Comparison of ENCODE assay signal across 16 cellular contexts in the genomic region with DNA sequence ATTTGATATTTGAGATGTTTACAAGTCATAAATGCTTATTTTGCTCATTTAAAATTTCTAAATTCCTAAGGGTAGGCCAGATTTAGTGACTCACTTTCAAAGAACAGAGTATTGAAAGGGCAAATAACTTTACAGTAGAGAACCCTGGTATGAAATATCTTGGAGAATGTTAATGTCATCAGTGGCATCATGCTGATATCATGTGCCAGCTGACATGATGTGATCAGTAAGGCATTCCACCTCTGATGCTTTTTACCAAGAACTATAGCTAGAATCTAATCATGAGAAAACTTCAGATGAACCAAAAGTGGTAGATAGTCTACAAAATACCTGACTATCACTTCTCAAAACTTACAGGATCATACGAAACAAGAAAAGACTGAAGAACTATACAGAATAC. TPM values are rescaled to one million over a fixed set of nuclear protein-coding genes. Genes with fewer than 3 reads are reported as not detected.
DNase-seq lines count a peak whose midpoint lies in the region; ATAC-seq and TF ChIP-seq lines count a peak whose summit lies in the region.
"Had no signal": no experiment of that assay in that cellular context is flagged by ENCODE, and none has a peak within 500 bp of the region (broad histone marks: within the 10 kb centered on the region; RNA-seq: fewer than 3 reads in every experiment).

No MANE protein-coding gene starts in this region.

- in situ Hi-C loops in astrocyte of the spinal cord (cut with HindIII; ENCODE audit: low sequenced_read_pairs): no loop called here

- ATAC-seq in GM18520 (IDR thresholded peaks at IDR 0.05; ENCODE audit: unreplicated experiment) (no peak), HG03565 (IDR thresholded peaks at IDR 0.05; ENCODE audit: unreplicated experiment) (no peak)
- ATAC-seq in activated T-cell treated with anti-CD3 and anti-CD28 coated beads, Interleukin-2, amount 50 U/mL, for 4 hours: no peak
- ATAC-seq: activated naive CD4-positive, alpha-beta T cell treated with anti-CD3 and anti-CD28 coated beads, Interleukin-2, amount 50 U/mL, for 72 hours; sciatic nerve; stimulated activated memory B cell treated with anti-CD40 and anti-IgM and Interleukin-4, amounts not matched to agents 10 μg/mL and 1 μg/mL and 100 μg/mL, for 72 hours had no signal

- no peak overlapping the region for H3K4me3 ChIP-seq in astrocyte of the spinal cord (ENCODE audit: low read depth, low read length)
- H3K4me3 ChIP-seq: esophagus squamous epithelium, lung had no signal

- H3K9me3 Mint-ChIP-seq in activated T-cell treated with anti-CD3 and anti-CD28 coated beads, Interleukin-2, amount 50 U/mL, for 4 hours: no peaks in the 10 kb centered on the region

- peaks cover 4% of the 10 kb centered on the region for H3K4me1 Mint-ChIP-seq in activated T-cell treated with anti-CD3 and anti-CD28 coated beads, Interleukin-2, amount 50 U/mL, for 4 hours (ENCODE audit: low read depth)
- H3K4me1 Mint-ChIP-seq: stimulated activated memory B cell treated with anti-CD40 and anti-IgM and Interleukin-4, amounts not matched to agents 10 μg/mL and 1 μg/mL and 100 μg/mL, for 72 hours had no signal

- no peak overlapping the region for H3K4me3 Mint-ChIP-seq in activated T-cell treated with anti-CD3 and anti-CD28 coated beads, Interleukin-2, amount 50 U/mL, for 4 hours
- H3K4me3 Mint-ChIP-seq: stimulated activated memory B cell treated with anti-CD40 and anti-IgM and Interleukin-4, amounts not matched to agents 10 μg/mL and 1 μg/mL and 100 μg/mL, for 72 hours had no signal

- DNase-seq in A172 (ENCODE audit: low spot score): peak; percentile 49
- peak; percentile 67 for DNase-seq in HS-5 (ENCODE audit: low read depth)
- peak; percentile 51 for DNase-seq in astrocyte of the spinal cord (ENCODE audit: low read depth, low spot score)
- peak; percentile 84 for DNase-seq in iris pigment epithelial cell (ENCODE audit: low read depth)
- DNase-seq in activated T-cell treated with anti-CD3 and anti-CD28 coated beads, Interleukin-2, amount 50 U/mL, for 4 hours: no peak
- no peak for DNase-seq in GDM1 (lab: John Stamatoyannopoulos, UW)
- DNase-seq: activated T-cell treated with anti-CD3 and anti-CD28 coated beads for 4 hours, esophagus squamous epithelium, NCI-H146, NCI-H510A had no signal

- no peak for TF ChIP-seq CTCF in astrocyte of the spinal cord (IDR thresholded peaks at IDR 0.05; ENCODE audit: low read depth, low read length)

- H3K36me3 Mint-ChIP-seq in activated T-cell treated with anti-CD3 and anti-CD28 coated beads, Interleukin-2, amount 50 U/mL, for 4 hours (ENCODE audit: insufficient read depth): no peaks in the 10 kb centered on the region
- H3K36me3 Mint-ChIP-seq: stimulated activated memory B cell treated with anti-CD40 and anti-IgM and Interleukin-4, amounts not matched to agents 10 μg/mL and 1 μg/mL and 100 μg/mL, for 72 hours had no signal

- peaks cover 33% of the 10 kb centered on the region for H3K27me3 Mint-ChIP-seq in activated T-cell treated with anti-CD3 and anti-CD28 coated beads, Interleukin-2, amount 50 U/mL, for 4 hours (ENCODE audit: low read depth)

RNA-seq across cellular contexts. Expression of a gene that starts 2.9 kb away (rescaled TPM):
- total RNA-seq in A172 (2014; rRNA removed; shearing (Covaris generic)): 3.6 and 11.5 TPM in 2 replicates
- under 1 TPM in 1 of 3 donors, not detected in 2; 0.18 TPM for total RNA-seq in activated T-cell treated with anti-CD3 and anti-CD28 coated beads, Interleukin-2, amount 50 U/mL, for 4 hours
- total RNA-seq: activated naive CD4-positive, alpha-beta T cell treated with anti-CD3 and anti-CD28 coated beads, Interleukin-2, amount 50 U/mL, for 72 hours had no signal

Comparison
In these comparisons a context has a peak if more than half of its experiments do, and no peak if none do; other contexts are left out.
1. DNase-seq: peak in A172 (single experiment), HS-5 (single experiment), astrocyte of the spinal cord (single experiment) and iris pigment epithelial cell (single experiment); none in activated T-cell treated with anti-CD3 and anti-CD28 coated beads, Interleukin-2, amount 50 U/mL, for 4 hours (single experiment) and GDM1 (single experiment).